In genomic region chr17:28807925-28808641, GRCh38 we compare ENCODE assay signal across 8 cellular contexts. TPM values are rescaled to one million over a fixed set of nuclear protein-coding genes. Genes with fewer than 3 reads are reported as not detected.
A peak's percentile ranks its signal among the peaks of the same experiment; 100 is the strongest.
DNase-seq lines count a peak whose midpoint lies in the region; ATAC-seq and TF ChIP-seq lines count a peak whose summit lies in the region.

No MANE protein-coding gene starts in this region.

- H3K4me3 ChIP-seq in astrocyte of the cerebellum (ENCODE audit: low read depth, low read length): no peak overlapping the region

- in situ Hi-C loops in astrocyte of the cerebellum (cut with HindIII; ENCODE audit: low sequenced_read_pairs): no loop called here

- H3K27ac ChIP-seq in substantia nigra (ENCODE audit: low read depth, low read length, poor library complexity, severe bottlenecking): peak overlapping the region; percentile 78

- DNase-seq in Daoy (ENCODE audit: low read depth) (peak; percentile 78), MV-4-11 (lab: John Stamatoyannopoulos, UW) (peak; percentile 75), astrocyte of the cerebellum (ENCODE audit: low read depth) (peak; percentile 72), islet precursor cell (peak; percentile 35), substantia nigra (lab: John Stamatoyannopoulos, UW) (peak in 4 of 49 donors; percentile 2 to 31 (median 11))

- no peak for TF ChIP-seq CTCF in astrocyte of the cerebellum (IDR thresholded peaks at IDR 0.05; ENCODE audit: low read depth, low read length, missing control alignments)

- no peak for ATAC-seq in GM21576 (IDR thresholded peaks at IDR 0.05; ENCODE audit: unreplicated experiment)
- ATAC-seq in HG03196 (IDR thresholded peaks at IDR 0.05; ENCODE audit: unreplicated experiment): no peak
- no peak for ATAC-seq in GM19328 (IDR thresholded peaks at IDR 0.05; ENCODE audit: unreplicated experiment)

RNA-seq across cellular contexts. Expression of gene FAM222B, which starts 34.5 kb away (rescaled TPM):
- total RNA-seq in Daoy (2014; rRNA removed; shearing (Covaris generic)): 2.3 and 3.1 TPM in 2 replicates

RNA-seq across cellular contexts. Expression of gene ERAL1, which starts 46.7 kb away (rescaled TPM):
- 26.4 and 38.4 TPM in 2 replicates for total RNA-seq in Daoy (2014; rRNA removed; shearing (Covaris generic))
